Comparison of ENCODE assay signal across 10 cellular contexts in the genomic region with DNA sequence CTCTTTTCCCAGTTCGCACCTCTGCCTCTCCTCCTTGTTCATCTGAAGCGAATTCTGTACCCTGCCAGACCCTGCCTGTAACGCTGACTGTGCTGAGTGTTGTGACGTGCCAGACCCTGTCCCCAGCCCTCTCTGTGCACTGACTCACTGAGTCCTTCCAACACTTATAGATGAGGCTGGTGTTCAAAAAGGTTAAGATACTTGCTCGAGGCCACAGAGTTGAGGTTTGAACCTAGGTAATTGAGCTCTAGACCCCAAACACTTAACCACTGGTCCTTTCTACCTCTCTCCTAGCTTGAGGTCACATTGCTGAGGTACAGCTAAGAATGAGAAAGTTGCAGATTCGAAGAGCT. TPM values are rescaled to one million over a fixed set of nuclear protein-coding genes. Genes with fewer than 3 reads are reported as not detected.
DNase-seq lines count a peak whose midpoint lies in the region; ATAC-seq and TF ChIP-seq lines count a peak whose summit lies in the region.
"Had no signal": no experiment of that assay in that cellular context is flagged by ENCODE, and none has a peak within 500 bp of the region (broad histone marks: within the 10 kb centered on the region; RNA-seq: fewer than 3 reads in every experiment).

No MANE protein-coding gene starts in this region.

- no peak overlapping the region for H3K27ac ChIP-seq in GM23338 (ENCODE audit: low read depth)

- H3K27ac Mint-ChIP-seq in GM23338 (peak overlapping the region; percentile 12; the same call in 1 of the 2 replicates), natural killer cell (peak overlapping the region; percentile 35), glutamatergic neuron (ENCODE audit: unreplicated experiment) (no peak overlapping the region)

- H3K4me3 Mint-ChIP-seq in GM23338 (no peak overlapping the region), natural killer cell (no peak overlapping the region), glutamatergic neuron (ENCODE audit: unreplicated experiment) (no peak overlapping the region)

- no peaks in the 10 kb centered on the region for H4K20me1 ChIP-seq in GM23338 (replicated peaks; ENCODE audit: insufficient read depth)

- POLR2A ChIA-PET in GM10248 (lab: Yijun Ruan, JAX) = interaction anchor here (1.3 kb wide), 1 partner anchor 45 kb away, joined by 3 read pairs; the partner anchor contains the start of gene NEDD9

- intact Hi-C loops in natural killer cell (cut with micrococcal nuclease) = loop anchor here (5.0 kb wide), 1 partner anchor 34 kb away; no protein-coding TSS in a partner anchor

- H3K4me1 ChIP-seq in GM23338 (ENCODE audit: insufficient read depth) = peaks cover 9% of the 10 kb centered on the region

- peaks cover 15% of the 10 kb centered on the region for H3K9me2 ChIP-seq in GM23338 (ENCODE audit: insufficient read depth)

- no peak for TF ChIP-seq CTCF in GM10248 (IDR thresholded peaks at IDR 0.05; ENCODE audit: control extremely low read depth, extremely low read depth, low read depth, missing control alignments)
- no peak for TF ChIP-seq CTCF in GM23338 (conservative IDR thresholded peaks at IDR 0.05; ENCODE audit: low read depth in 2 of 2)
- TF ChIP-seq CTCF in natural killer cell (IDR thresholded peaks at IDR 0.05) = no peak
- no peak for TF ChIP-seq CTCF in glutamatergic neuron (IDR thresholded peaks at IDR 0.05; ENCODE audit: partially characterized antibody, unreplicated experiment)

- CTCF ChIA-PET in GM10248 (lab: Yijun Ruan, JAX) = interaction anchor here (0.9 to 4.9 kb wide), 15 partner anchors 10 to 297 kb away, joined by 3 to 36 read pairs (median 3); no protein-coding TSS in a partner anchor

- H3K9me3 Mint-ChIP-seq in GM23338 = no peaks in the 10 kb centered on the region
- no peaks in the 10 kb centered on the region for H3K9me3 Mint-ChIP-seq in natural killer cell
- H3K9me3 Mint-ChIP-seq in glutamatergic neuron (ENCODE audit: unreplicated experiment) = peaks cover 2% of the 10 kb centered on the region

- no peaks in the 10 kb centered on the region for H3F3A ChIP-seq in GM23338 (replicated peaks; ENCODE audit: low read depth)

- H3K27me3 Mint-ChIP-seq in GM23338 (ENCODE audit: insufficient read depth, low read depth, poor library complexity) (peaks cover 10% of the 10 kb centered on the region), natural killer cell (ENCODE audit: low read depth in 2 of 2) (no peaks in the 10 kb centered on the region), glutamatergic neuron (ENCODE audit: unreplicated experiment) (no peaks in the 10 kb centered on the region)

- H3K4me1 Mint-ChIP-seq in GM23338 (peaks cover 39% of the 10 kb centered on the region), natural killer cell (peaks cover 49 to 56% of the 10 kb centered on the region in 2 donors), glutamatergic neuron (ENCODE audit: low read depth, unreplicated experiment) (no peaks in the 10 kb centered on the region)

- no peaks in the 10 kb centered on the region for H3K36me3 ChIP-seq in GM23338 (ENCODE audit: insufficient read depth)

- DNase-seq in GM10248 (ENCODE audit: extremely low spot score) = peak; percentile 31
- no peak for DNase-seq in GM23338 (ENCODE audit: low spot score)
- DNase-seq in activated CD8-positive, alpha-beta memory T cell treated with anti-CD3 and anti-CD28 coated beads, Interleukin-2, amount 50 U/mL, for 4 hours = peak; percentile 37
- no peak for DNase-seq in natural killer cell
- no peak for DNase-seq in NCI-H1105 (lab: John Stamatoyannopoulos, UW)
- no peak for DNase-seq in foreskin melanocyte
- no peak for DNase-seq in glutamatergic neuron
- DNase-seq: DND-41, NCI-H524 treated with DMSO at 0.1 percent for 48 hours had no signal

- no peaks in the 10 kb centered on the region for H3K79me2 ChIP-seq in GM23338 (replicated peaks; ENCODE audit: insufficient read depth)

- H2AFZ ChIP-seq in GM23338 = peak overlapping the region; percentile 93

- no peaks in the 10 kb centered on the region for H3K27me3 ChIP-seq in GM23338 (ENCODE audit: insufficient read depth)

- no peak for ATAC-seq in GM23338
- ATAC-seq in natural killer cell = no peak
- no peak for ATAC-seq in HG03095 (IDR thresholded peaks at IDR 0.05; ENCODE audit: unreplicated experiment)

- no peak overlapping the region for H3K4me2 ChIP-seq in GM23338

- H3K4me3 ChIP-seq in GM23338 = no peak overlapping the region

- H3K36me3 Mint-ChIP-seq in GM23338 (ENCODE audit: low read depth) = no peaks in the 10 kb centered on the region
- H3K36me3 Mint-ChIP-seq in natural killer cell = no peaks in the 10 kb centered on the region
- H3K36me3 Mint-ChIP-seq in glutamatergic neuron (ENCODE audit: unreplicated experiment) = no peaks in the 10 kb centered on the region

TF ChIP-seq in GM23338, 12 proteins besides CTCF, POLR2A, EP300 and RAD21 (continues in another document):
- no peak for TF ChIP-seq EZH2phosphoT487 (IDR thresholded peaks at IDR 0.05; ENCODE audit: unreplicated experiment)
- no peak for TF ChIP-seq JUNB (IDR thresholded peaks at IDR 0.05; ENCODE audit: unreplicated experiment)
- no peak for TF ChIP-seq STAT1 (IDR thresholded peaks at IDR 0.05; ENCODE audit: unreplicated experiment)
- TF ChIP-seq ZNF114 (CRISPR knock-in tag; IDR thresholded peaks at IDR 0.05) = no peak
- no peak for TF ChIP-seq CREB1 (CRISPR knock-in tag; IDR thresholded peaks at IDR 0.05; ENCODE audit: low read depth)
- no peak for TF ChIP-seq POLR2AphosphoS5 (IDR thresholded peaks at IDR 0.05; ENCODE audit: low read depth)
- TF ChIP-seq ZNF331 (CRISPR knock-in tag; IDR thresholded peaks at IDR 0.05; ENCODE audit: low read depth) = no peak
- TF ChIP-seq REST (IDR thresholded peaks at IDR 0.05; ENCODE audit: unreplicated experiment) = no peak

RNA-seq across cellular contexts. Expression of gene NEDD9, which starts 45.7 kb away (rescaled TPM):
- 13.0 and 17.4 TPM in 2 replicates for total RNA-seq in GM23338 (2014; rRNA removed; shearing (Covaris generic))
- 4.4 and 5.6 TPM in 2 replicates for polyA plus RNA-seq in GM23338 (2016; fragmentation: Nextera tagmentation; extraction: Ambion mirVana)
- total RNA-seq in natural killer cell (100 to 1,000 TPM; 106 to 110 (median 107) TPM), glutamatergic neuron (ENCODE audit: unreplicated experiment) (0.71 TPM)

Comparison
In these comparisons a context has a peak if more than half of its experiments do, and no peak if none do; other contexts are left out.
1. DNase-seq: peak in GM10248 (single experiment) and activated CD8-positive, alpha-beta memory T cell treated with anti-CD3 and anti-CD28 coated beads, Interleukin-2, amount 50 U/mL, for 4 hours (single experiment); none in GM23338 (single experiment), natural killer cell (single experiment), NCI-H1105 (single experiment), foreskin melanocyte (single experiment) and glutamatergic neuron (single experiment).